ENCODE assay signal across 25 cellular contexts in the genomic region with DNA sequence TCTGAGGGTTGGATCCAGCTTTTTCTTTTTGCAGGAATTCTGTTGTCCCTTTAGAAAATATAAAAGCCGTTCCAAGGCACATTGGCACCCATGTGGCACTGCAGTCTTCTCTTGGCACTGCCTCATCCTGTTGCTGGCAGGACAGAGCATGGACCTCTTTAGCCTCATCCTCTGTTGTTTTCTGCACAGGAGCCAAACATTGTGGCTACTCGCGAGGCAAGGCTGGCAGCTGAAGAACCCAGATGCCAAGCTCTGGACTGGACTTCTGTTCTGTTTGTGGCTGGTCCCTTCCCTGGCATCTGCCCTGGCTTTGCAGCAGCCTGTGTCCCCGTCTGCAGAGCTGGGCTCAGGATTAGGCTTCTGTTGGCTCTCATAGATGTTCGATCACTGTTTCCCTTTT.
DNase-seq lines count a peak whose midpoint lies in the region; ATAC-seq lines count a peak whose summit lies in the region.
"Had no signal": no experiment of that assay in that cellular context is flagged by ENCODE, and none has a peak within 500 bp of the region (broad histone marks: within the 10 kb centered on the region; RNA-seq: fewer than 3 reads in every experiment).

No MANE protein-coding gene starts in this region.

- H3K36me3 ChIP-seq in KOPT-K1 (ENCODE audit: insufficient read depth, low read length) = 0 out of 2 replicates have a peak, but pooled peaks cover 4% of the 10 kb centered on the region
- H3K36me3 ChIP-seq: right atrium auricular region, spleen, upper lobe of right lung, WERI-Rb-1 had no signal

- intact Hi-C loops in sciatic nerve (cut with DNase I) = no loop called here

- peaks cover 8% of the 10 kb centered on the region for H3K9me3 ChIP-seq in KOPT-K1 (ENCODE audit: insufficient read depth, low read length, poor library complexity, severe bottlenecking)
- H3K9me3 ChIP-seq: body of pancreas, right atrium auricular region, spleen, upper lobe of right lung had no signal

- in situ Hi-C loops in ACHN (cut with HindIII; ENCODE audit: low pct_ligation_motif_present, low pct_unique_long_range_greater_than_20kb, low sequenced_read_pairs) = no loop called here

- DNase-seq in cerebellar cortex (ENCODE audit: low spot score) = peak; percentile 63
- no peak for DNase-seq in left lobe of liver (ENCODE audit: low spot score)
- DNase-seq in substantia nigra (lab: John Stamatoyannopoulos, UW) = peak in 48 of 49 donors; percentile 2 to 85 (median 65)
- DNase-seq in ACHN = no peak
- DNase-seq in sciatic nerve (ENCODE audit: low spot score) = no peak
- DNase-seq: activated CD4-positive, alpha-beta T cell treated with anti-CD3 and anti-CD28 coated beads, Interleukin-2, amount 10 ng/mL, durations not matched to agents 24 days and 14 days; activated gamma-delta T cell treated with Interleukin-2 at 50 U/mL for 16 hours; activated naive CD8-positive, alpha-beta T cell treated with anti-CD3 and anti-CD28 coated beads, Interleukin-2, amount 50 U/mL, for 24 hours; activated T-cell treated with anti-CD3 and anti-CD28 coated beads, Interleukin-2, amount 50 U/mL, for 24 hours; body of pancreas; CD4-positive, CD25-positive, alpha-beta regulatory T cell; effector CD4-positive, alpha-beta T cell; erythroblast; NCI-H1105; NCI-H1930; NCI-H524; SHP77 treated with DMSO at 0.1 percent for 48 hours; spleen; T1000; upper lobe of right lung; WERI-Rb-1 had no signal

- ATAC-seq in left lobe of liver = peak; percentile 66
- ATAC-seq in sciatic nerve = no peak
- ATAC-seq in HG02852 (IDR thresholded peaks at IDR 0.05; ENCODE audit: unreplicated experiment) = no peak
- ATAC-seq: activated naive CD8-positive, alpha-beta T cell treated with anti-CD3 and anti-CD28 coated beads, Interleukin-2, amount 50 U/mL, for 24 hours; body of pancreas; natural killer cell treated with Interleukin-12 subunit alpha and Interleukin-12 subunit beta and Interleukin-15 and Interleukin-18, amount 100 ng/mL, for 72 hours; upper lobe of right lung had no signal

- H3K27ac ChIP-seq in KOPT-K1 (ENCODE audit: low read depth, low read length, poor library complexity, severe bottlenecking) (peak overlapping the region; percentile 97), substantia nigra (ENCODE audit: low read depth, low read length, poor library complexity, severe bottlenecking) (peak overlapping the region; percentile 62)
- H3K27ac ChIP-seq: body of pancreas, right atrium auricular region, spleen, upper lobe of right lung, WERI-Rb-1 had no signal

Comparison
In these comparisons a context has a peak if more than half of its experiments do, and no peak if none do; other contexts are left out.
1. DNase-seq: peak in cerebellar cortex (single experiment) and substantia nigra (48 of 49); none in left lobe of liver (single experiment), ACHN (single experiment) and sciatic nerve (single experiment).